In genomic region chr11:120142701-120143100, GRCh38 we compare ENCODE assay signal across 6 cellular contexts. TPM values are rescaled to one million over a fixed set of nuclear protein-coding genes. Genes with fewer than 3 reads are reported as not detected.
"Had no signal": no experiment of that assay in that cellular context is flagged by ENCODE, and none has a peak within 500 bp of the region (broad histone marks: within the 10 kb centered on the region; RNA-seq: fewer than 3 reads in every experiment).

No MANE protein-coding gene starts in this region.

RNA-seq across cellular contexts. Expression of gene TRIM29, which starts 4.8 kb away (rescaled TPM):
- total RNA-seq: chondrocyte, dermis microvascular lymphatic vessel endothelial cell, endodermal cell, epithelial cell of proximal tubule, glomerular endothelial cell, lung microvascular endothelial cell had no signal
